ENCODE assay signal across 24 cellular contexts in the genomic region with DNA sequence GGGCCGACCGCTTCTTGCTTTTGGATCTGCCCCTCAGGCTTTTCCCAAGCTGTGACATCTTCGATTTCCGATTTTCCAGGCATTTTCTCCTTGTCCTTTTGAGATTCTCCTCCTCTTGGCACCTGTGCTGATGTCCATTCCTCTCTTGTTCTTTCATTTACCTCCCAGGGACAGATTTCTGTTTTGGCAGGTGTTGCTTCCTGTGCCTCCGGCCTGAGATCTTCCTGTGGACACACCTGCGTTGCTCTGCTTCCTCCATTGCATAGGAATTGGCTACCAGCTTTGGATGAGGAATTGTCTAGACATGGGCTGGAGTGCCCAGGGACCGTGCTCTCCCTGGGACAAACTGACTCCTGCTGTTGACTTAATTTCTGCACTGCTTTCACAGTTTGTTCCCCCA. TPM values are rescaled to one million over a fixed set of nuclear protein-coding genes. Genes with fewer than 3 reads are reported as not detected.
DNase-seq lines count a peak whose midpoint lies in the region; ATAC-seq and TF ChIP-seq lines count a peak whose summit lies in the region.
"Had no signal": no experiment of that assay in that cellular context is flagged by ENCODE, and none has a peak within 500 bp of the region (broad histone marks: within the 10 kb centered on the region; RNA-seq: fewer than 3 reads in every experiment).

No MANE protein-coding gene starts in this region.

- H4K20me1 ChIP-seq in neural progenitor cell (ENCODE audit: low read depth), result no peaks in the 10 kb centered on the region

- ATAC-seq in HG03025 (IDR thresholded peaks at IDR 0.05; ENCODE audit: low FRiP score, unreplicated experiment), result no peak
- ATAC-seq: K562, PC-3 had no signal

- H3K27ac Mint-ChIP-seq in neural progenitor cell, result peak overlapping the region; percentile 15

- no peak overlapping the region for H3K27ac ChIP-seq in HEK293 (ENCODE audit: extremely low read depth, low read depth, low read length)
- H3K27ac ChIP-seq in neural progenitor cell, result no peak overlapping the region
- H3K27ac ChIP-seq: 22Rv1, C4-2B had no signal

- no peaks in the 10 kb centered on the region for H3K36me3 Mint-ChIP-seq in neural progenitor cell

- no peaks in the 10 kb centered on the region for H3K9me3 Mint-ChIP-seq in neural progenitor cell

- H3K27me3 Mint-ChIP-seq in neural progenitor cell (ENCODE audit: insufficient read depth, low read depth), result peaks cover 8% of the 10 kb centered on the region

- no peak overlapping the region for H3K4me2 ChIP-seq in neural progenitor cell

- DNase-seq in DMS53 (lab: John Stamatoyannopoulos, UW), result peak; percentile 9
- DNase-seq in DMS53 treated with DMSO at 0.1 percent for 48 hours (lab: John Stamatoyannopoulos, UW; ENCODE audit: unreplicated experiment), result no peak
- DNase-seq in cerebellar cortex (ENCODE audit: low spot score), result peak; percentile 85
- DNase-seq in neural progenitor cell (ENCODE audit: low spot score), result no peak
- DNase-seq in NCI-H1436 treated with DMSO at 0.1 percent for 48 hours (lab: John Stamatoyannopoulos, UW), result no peak
- DNase-seq in GM10266 (ENCODE audit: extremely low spot score), result no peak
- DNase-seq: ACHN; CD8-positive, alpha-beta memory T cell; DMS79; MM.1S; NCI-H1048; NCI-H1417 treated with DMSO at 0.1 percent for 48 hours; NCI-H2029; NCI-H226; NCI-H524 treated with DMSO at 0.1 percent for 48 hours; PC-3; Right ventricle myocardium superior had no signal

- TF ChIP-seq CTCF in HEK293 (tag by site-specific recombination; IDR thresholded peaks at IDR 0.05) (no peak), neural progenitor cell (IDR thresholded peaks at IDR 0.05) (no peak), GM10266 (IDR thresholded peaks at IDR 0.05; ENCODE audit: control insufficient read depth, insufficient read depth, low read depth, missing control alignments) (no peak)

- H3K4me3 ChIP-seq in HEK293 (ENCODE audit: low read depth, low read length) (no peak overlapping the region), neural progenitor cell (no peak overlapping the region)
- H3K4me3 ChIP-seq: K562 had no signal

- peaks cover 16% of the 10 kb centered on the region for H3F3A ChIP-seq in neural progenitor cell (ENCODE audit: low read depth)

- H3K4me1 ChIP-seq in HEK293 (ENCODE audit: control insufficient read depth, insufficient read depth, low read length) (peaks cover 4% of the 10 kb centered on the region), neural progenitor cell (peaks cover 25% of the 10 kb centered on the region)

- CTCF ChIA-PET in HEK293 (lab: Yijun Ruan, JAX), result interaction anchor here (0.8 to 2.5 kb wide), 7 partner anchors 9 to 167 kb away, joined by 3 to 13 read pairs (median 4); no protein-coding TSS in a partner anchor

- H3K36me3 ChIP-seq in HEK293 (ENCODE audit: control insufficient read depth in 2 of 2, insufficient read depth in 1 of 2, low read length in 2 of 2), result peaks cover 2 to 7% of the 10 kb centered on the region in 2 experiments; a peak in 2 of 3 replicates
- no peaks in the 10 kb centered on the region for H3K36me3 ChIP-seq in neural progenitor cell

- peaks cover 19% of the 10 kb centered on the region for H3K4me1 Mint-ChIP-seq in neural progenitor cell
- H3K4me1 Mint-ChIP-seq: CD8-positive, alpha-beta memory T cell had no signal

- POLR2A ChIA-PET in HEK293 (lab: Yijun Ruan, JAX), result no interaction called here

- H3K9me3 ChIP-seq in HEK293 (ENCODE audit: control insufficient read depth, insufficient read depth, low read depth, low read length) (no peaks in the 10 kb centered on the region), neural progenitor cell (ENCODE audit: low read depth) (no peaks in the 10 kb centered on the region)

- H3K27me3 ChIP-seq in neural progenitor cell, result no peaks in the 10 kb centered on the region

- no peaks in the 10 kb centered on the region for H3K79me2 ChIP-seq in neural progenitor cell (ENCODE audit: low read depth)

- H3K9ac ChIP-seq in neural progenitor cell, result no peak overlapping the region

- peak overlapping the region; percentile 14 for H3K4me3 Mint-ChIP-seq in neural progenitor cell
- H3K4me3 Mint-ChIP-seq: CD8-positive, alpha-beta memory T cell had no signal

- H2AFZ ChIP-seq in neural progenitor cell (replicated peaks), result no peak overlapping the region

TF ChIP-seq in HEK293, 187 proteins besides CTCF, POLR2A, EP300 and RAD21:
- TF ChIP-seq, protein P1, sequence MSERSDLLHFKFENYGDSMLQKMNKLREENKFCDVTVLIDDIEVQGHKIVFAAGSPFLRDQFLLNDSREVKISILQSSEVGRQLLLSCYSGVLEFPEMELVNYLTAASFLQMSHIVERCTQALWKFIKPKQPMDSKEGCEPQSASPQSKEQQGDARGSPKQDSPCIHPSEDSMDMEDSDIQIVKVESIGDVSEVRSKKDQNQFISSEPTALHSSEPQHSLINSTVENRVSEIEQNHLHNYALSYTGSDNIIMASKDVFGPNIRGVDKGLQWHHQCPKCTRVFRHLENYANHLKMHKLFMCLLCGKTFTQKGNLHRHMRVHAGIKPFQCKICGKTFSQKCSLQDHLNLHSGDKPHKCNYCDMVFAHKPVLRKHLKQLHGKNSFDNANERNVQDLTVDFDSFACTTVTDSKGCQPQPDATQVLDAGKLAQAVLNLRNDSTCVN (tag by site-specific recombination; optimal IDR thresholded peaks at IDR 0.05), result no peak
- no peak for TF ChIP-seq SCRT1 (tag by site-specific recombination; IDR thresholded peaks at IDR 0.05; ENCODE audit: borderline replicate concordance)
- no peak for TF ChIP-seq REPIN1 (tag by site-specific recombination; IDR thresholded peaks at IDR 0.05; ENCODE audit: low read depth)
- 0 out of 2 replicates have a peak, but pooled peaks have one; percentile 8 for TF ChIP-seq ZBTB48 (tag by site-specific recombination; IDR thresholded peaks at IDR 0.05)
- TF ChIP-seq SP2 (tag by site-specific recombination; IDR thresholded peaks at IDR 0.05), result no peak
- no peak for TF ChIP-seq TCF7L2 (IDR thresholded peaks at IDR 0.05; ENCODE audit: borderline replicate concordance, low read depth, low read length)
- TF ChIP-seq ZNF548 (tag by site-specific recombination; IDR thresholded peaks at IDR 0.05), result no peak
- no peak for TF ChIP-seq WT1 (tag by site-specific recombination; IDR thresholded peaks at IDR 0.05)

RNA-seq across cellular contexts. Expression of a gene that starts 15.1 kb away (rescaled TPM):
- total RNA-seq in neural progenitor cell (ENCODE audit: low replicate concordance), result 0.22 TPM in 1 of 2 replicates, not detected in the other
- total RNA-seq: K562; PC-3; RPMI7951; T-helper 1 cell treated with Interleukin-12 subunit alpha and Interleukin-12 subunit beta and Interleukin-4 antibody, amounts not matched to agents 30 ng/mL and 1 ng/mL, for 36 hours had no signal

RNA-seq across cellular contexts. Expression of a gene that starts 23.0 kb away (rescaled TPM):
- 17.8 and 27.0 TPM in 2 replicates for total RNA-seq in neural progenitor cell (ENCODE audit: low replicate concordance)

RNA-seq across cellular contexts. Expression of a gene that starts 31.7 kb away (rescaled TPM):
- 59.0 and 68.3 TPM in 2 replicates for total RNA-seq in neural progenitor cell (ENCODE audit: low replicate concordance)

Comparison
In these comparisons a context has a peak if more than half of its experiments do, and no peak if none do; other contexts are left out.
1. DNase-seq: peak in DMS53 (single experiment) and cerebellar cortex (single experiment); none in DMS53 treated with DMSO at 0.1 percent for 48 hours (single experiment), neural progenitor cell (single experiment), NCI-H1436 treated with DMSO at 0.1 percent for 48 hours (single experiment) and GM10266 (single experiment).